Comparison of ENCODE assay signal across 8 cellular contexts in genomic region chr12:13255792-13256704, GRCh38. TPM values are rescaled to one million over a fixed set of nuclear protein-coding genes. Genes with fewer than 3 reads are reported as not detected.
DNase-seq lines count a peak whose midpoint lies in the region; ATAC-seq, FAIRE-seq and TF ChIP-seq lines count a peak whose summit lies in the region.

No MANE protein-coding gene starts in this region.

- no peaks in the 10 kb centered on the region for H3K36me3 Mint-ChIP-seq in T-helper 2 cell treated with Interferon-gamma antibody and Interleukin-4, amounts not matched to agents 5 μg/mL and 100 μg/mL, for 36 hours (ENCODE audit: low read depth)

- H3K4me3 Mint-ChIP-seq in T-helper 2 cell treated with Interferon-gamma antibody and Interleukin-4, amounts not matched to agents 5 μg/mL and 100 μg/mL, for 36 hours = no peak overlapping the region

- intact Hi-C loops in left ventricle myocardium superior (cut with micrococcal nuclease) (no loop called here), psoas muscle (cut with DNase I) (no loop called here)

- H3K4me3 ChIP-seq in psoas muscle = peak overlapping the region; percentile 48

- H3K4me1 ChIP-seq in psoas muscle = peaks cover 6% of the 10 kb centered on the region

- peaks cover 3% of the 10 kb centered on the region for H3K4me1 Mint-ChIP-seq in T-helper 2 cell treated with Interferon-gamma antibody and Interleukin-4, amounts not matched to agents 5 μg/mL and 100 μg/mL, for 36 hours (ENCODE audit: low read depth)

- TF ChIP-seq CTCF in GM12873 (IDR thresholded peaks at IDR 0.05; ENCODE audit: insufficient read depth, low read depth, low read length, missing control alignments) = peak; percentile 97
- peak; percentile 87 for TF ChIP-seq CTCF in psoas muscle (IDR thresholded peaks at IDR 0.05)

- peak overlapping the region; percentile 44 for H3K27ac ChIP-seq in angular gyrus (ENCODE audit: low read depth, low read length)
- H3K27ac ChIP-seq in psoas muscle = no peak overlapping the region

- no peaks in the 10 kb centered on the region for H3K9me3 ChIP-seq in psoas muscle

- 21 to 26% (median 24%) methylated on average over 18 of the region's 18 CpGs for WGBS in psoas muscle, 3 donors

- DNase-seq in NCI-H1436 treated with DMSO at 0.1 percent for 48 hours (lab: John Stamatoyannopoulos, UW) (peak; percentile 6), left ventricle myocardium superior (peak; percentile 94), psoas muscle (peak; percentile 92 to 95), urothelium cell line (ENCODE audit: low spot score) (peak; percentile 99)
- DNase-seq in T-helper 2 cell treated with Interferon-gamma antibody and Interleukin-4, amounts not matched to agents 5 μg/mL and 100 μg/mL, for 36 hours (ENCODE audit: low spot score) = peak; percentile 74

- ATAC-seq in HG02763 (IDR thresholded peaks at IDR 0.05; ENCODE audit: unreplicated experiment) (peak; percentile 98), left ventricle myocardium superior (peak; percentile 100), psoas muscle (peak; percentile 95 to 100 (median 100))

- peak; percentile 99 for FAIRE-seq in urothelium cell line (lab: Jason Lieb, UNC)

- peaks cover 15% of the 10 kb centered on the region for H3K27me3 Mint-ChIP-seq in T-helper 2 cell treated with Interferon-gamma antibody and Interleukin-4, amounts not matched to agents 5 μg/mL and 100 μg/mL, for 36 hours (ENCODE audit: low read depth)

- H3K27ac Mint-ChIP-seq in T-helper 2 cell treated with Interferon-gamma antibody and Interleukin-4, amounts not matched to agents 5 μg/mL and 100 μg/mL, for 36 hours = no peak overlapping the region

- no peaks in the 10 kb centered on the region for H3K36me3 ChIP-seq in psoas muscle (ENCODE audit: insufficient read depth in 1 of 2, low read depth in 1 of 2)

- H3K27me3 ChIP-seq in psoas muscle (ENCODE audit: insufficient read depth in 3 of 3, low read length in 2 of 3) = no peaks in the 10 kb centered on the region

- H3K9me3 Mint-ChIP-seq in T-helper 2 cell treated with Interferon-gamma antibody and Interleukin-4, amounts not matched to agents 5 μg/mL and 100 μg/mL, for 36 hours = no peaks in the 10 kb centered on the region

RNA-seq across cellular contexts. Expression of gene EMP1, which starts 59.5 kb away (rescaled TPM):
- 76.8 TPM for total RNA-seq in left ventricle myocardium superior
- 100 to 1,000 TPM in 1 of 4 donors, 10 to 100 TPM in 3; 49.8 to 123 (median 74.1) TPM for total RNA-seq in psoas muscle
- polyA plus RNA-seq in psoas muscle = 10 to 100 TPM; 11.0 to 28.3 (median 14.4) TPM

Comparison
In these comparisons a context has a peak if more than half of its experiments do, and no peak if none do; other contexts are left out.
1. DNase-seq: peak in every context shown above with its lines; median percentile 99 in urothelium cell line; 94 in left ventricle myocardium superior; 94 in psoas muscle; 74 in T-helper 2 cell treated with Interferon-gamma antibody and Interleukin-4, amounts not matched to agents 5 μg/mL and 100 μg/mL, for 36 hours; 6 in NCI-H1436 treated with DMSO at 0.1 percent for 48 hours.